8 cellular contexts compared by ENCODE assay signal in genomic region chr15:48331796-48332641, GRCh38. TPM values are rescaled to one million over a fixed set of nuclear protein-coding genes. Genes with fewer than 3 reads are reported as not detected.
DNase-seq lines count a peak whose midpoint lies in the region; ATAC-seq and TF ChIP-seq lines count a peak whose summit lies in the region.

No MANE protein-coding gene starts in this region.

- no peak for TF ChIP-seq CTCF in DND-41 (IDR thresholded peaks at IDR 0.05; ENCODE audit: borderline replicate concordance, extremely low read depth, low read length, poor library complexity, severe bottlenecking)
- no peak for TF ChIP-seq CTCF in RWPE2 (IDR thresholded peaks at IDR 0.05; ENCODE audit: poor library complexity, severe bottlenecking)
- no peak for TF ChIP-seq CTCF in osteoblast (IDR thresholded peaks at IDR 0.05; ENCODE audit: extremely low read depth, low read depth, low read length)

- H2AFZ ChIP-seq in DND-41 (ENCODE audit: low read depth, low read length) (peak overlapping the region; percentile 90), osteoblast (ENCODE audit: low read length) (peak overlapping the region; percentile 96)

- H3K27me3 ChIP-seq in DND-41 (ENCODE audit: insufficient read depth, low read length, poor library complexity) (no peaks in the 10 kb centered on the region), HUES64 (ENCODE audit: insufficient read depth, low read length) (no peaks in the 10 kb centered on the region), RWPE2 (ENCODE audit: insufficient read depth, poor library complexity, severe bottlenecking) (no peaks in the 10 kb centered on the region), osteoblast (ENCODE audit: insufficient read depth, low read length) (no peaks in the 10 kb centered on the region), thymus (ENCODE audit: control insufficient read depth, insufficient read depth) (no peaks in the 10 kb centered on the region)

- peaks cover 22% of the 10 kb centered on the region for H4K20me1 ChIP-seq in DND-41 (ENCODE audit: insufficient read depth, low read length)
- H4K20me1 ChIP-seq in osteoblast (ENCODE audit: insufficient read depth, low read length), result peaks cover 7% of the 10 kb centered on the region

- ATAC-seq in DND-41 (ENCODE audit: insufficient read depth, low read depth) (peak; percentile 67), GM21515 (IDR thresholded peaks at IDR 0.05; ENCODE audit: unreplicated experiment) (peak; percentile 47), RWPE2 (ENCODE audit: low read depth) (peak; percentile 43)

- under 1% methylated on average over 63 of the region's 64 CpGs for WGBS in HUES64
- WGBS in thymus, result under 1% methylated on average over 64 of the region's 64 CpGs

- DNase-seq in DND-41 (peak; percentile 82), RWPE2 (ENCODE audit: low spot score) (peak; percentile 89), globus pallidus (ENCODE audit: low spot score) (peak; percentile 71), osteoblast (ENCODE audit: insufficient read length, low spot score, missing footprints) (peak; percentile 94)
- DNase-seq in activated naive CD4-positive, alpha-beta T cell (lab: John Stamatoyannopoulos, UW), result peak; percentile 56 to 61 (median 58)

- H3K4me3 ChIP-seq in DND-41 (ENCODE audit: low read depth in 1 of 2, low read length in 2 of 2), result peak overlapping the region; percentile 81 to 97
- H3K4me3 ChIP-seq in HUES64 (ENCODE audit: low read length), result peak overlapping the region; percentile 93
- H3K4me3 ChIP-seq in RWPE2 (ENCODE audit: severe bottlenecking), result peak overlapping the region; percentile 82
- H3K4me3 ChIP-seq in osteoblast (ENCODE audit: insufficient read depth, low read length), result peak overlapping the region; percentile 88
- peak overlapping the region; percentile 96 for H3K4me3 ChIP-seq in thymus (ENCODE audit: low read length)

- H3K79me2 ChIP-seq in DND-41 (ENCODE audit: insufficient read depth, low read length) (peaks cover 75% of the 10 kb centered on the region), osteoblast (ENCODE audit: insufficient read depth, low read length) (peaks cover 14% of the 10 kb centered on the region)

- H3K36me3 ChIP-seq in DND-41 (ENCODE audit: insufficient read depth, low read length) (peaks cover 34% of the 10 kb centered on the region), HUES64 (ENCODE audit: insufficient read depth, low read length) (peaks cover 34% of the 10 kb centered on the region), RWPE2 (ENCODE audit: low read depth) (peaks cover 40% of the 10 kb centered on the region), osteoblast (ENCODE audit: insufficient read depth, low read length) (peaks cover 22% of the 10 kb centered on the region), thymus (ENCODE audit: control insufficient read depth, insufficient read depth) (peaks cover 4% of the 10 kb centered on the region)

- peaks cover 55% of the 10 kb centered on the region for H3K4me1 ChIP-seq in DND-41 (ENCODE audit: insufficient read depth, low read length)
- peaks cover 26% of the 10 kb centered on the region for H3K4me1 ChIP-seq in HUES64 (ENCODE audit: insufficient read depth, low read length)
- H3K4me1 ChIP-seq in RWPE2 (ENCODE audit: insufficient read depth, poor library complexity, severe bottlenecking), result peaks cover 19% of the 10 kb centered on the region
- H3K4me1 ChIP-seq in osteoblast (ENCODE audit: insufficient read depth, low read length), result peaks cover 12% of the 10 kb centered on the region
- H3K4me1 ChIP-seq in thymus (ENCODE audit: control insufficient read depth, insufficient read depth, low read length), result peaks cover 8% of the 10 kb centered on the region

- H3K9ac ChIP-seq in DND-41 (ENCODE audit: low read depth, low read length) (peak overlapping the region; percentile 100), HUES64 (ENCODE audit: low read depth, low read length) (peak overlapping the region; percentile 96)

- H3K9me3 ChIP-seq in DND-41 (ENCODE audit: insufficient read depth, low read length, severe bottlenecking) (no peaks in the 10 kb centered on the region), HUES64 (ENCODE audit: insufficient read depth, low read depth, low read length) (no peaks in the 10 kb centered on the region), RWPE2 (ENCODE audit: severe bottlenecking) (no peaks in the 10 kb centered on the region), osteoblast (ENCODE audit: low read depth, low read length) (no peaks in the 10 kb centered on the region), thymus (ENCODE audit: control insufficient read depth) (no peaks in the 10 kb centered on the region)

- peak overlapping the region; percentile 98 for H3K27ac ChIP-seq in DND-41 (ENCODE audit: low read length)
- peak overlapping the region; percentile 94 for H3K27ac ChIP-seq in HUES64 (ENCODE audit: low read depth, low read length)
- peak overlapping the region; percentile 81 for H3K27ac ChIP-seq in RWPE2 (ENCODE audit: poor library complexity, severe bottlenecking)
- peak overlapping the region; percentile 85 for H3K27ac ChIP-seq in osteoblast (ENCODE audit: low read depth, low read length)
- H3K27ac ChIP-seq in thymus (ENCODE audit: low read depth), result peak overlapping the region; percentile 97

- H3K4me2 ChIP-seq in DND-41 (ENCODE audit: insufficient read depth, low read length) (peak overlapping the region; percentile 80), osteoblast (ENCODE audit: insufficient read depth, low read length) (peak overlapping the region; percentile 89)

RNA-seq across cellular contexts. Expression of gene DUT, which starts 0.8 kb away (rescaled TPM):
- 152 TPM for polyA plus RNA-seq in HUES64 (2013, experiment 1 of 2)
- 135 TPM for polyA plus RNA-seq in HUES64 (2013, experiment 2 of 2)
- 43.6 and 49.2 TPM in 2 replicates for total RNA-seq in osteoblast
- 178 TPM for polyA plus RNA-seq in thymus

Comparison
In these comparisons a context has a peak if more than half of its experiments do, and no peak if none do; other contexts are left out.
1. Peak in every context shown above with its lines: DNase-seq, ATAC-seq, H3K4me3 ChIP-seq and H3K27ac ChIP-seq.